ENCODE assay signal across 17 cellular contexts in genomic region chr3:83065861-83066260, GRCh38.
"Had no signal": no experiment of that assay in that cellular context is flagged by ENCODE, and none has a peak within 500 bp of the region (broad histone marks: within the 10 kb centered on the region; RNA-seq: fewer than 3 reads in every experiment).

No MANE protein-coding gene starts in this region.

- H3K9me3 ChIP-seq: thyroid gland had no signal

- H3K27ac ChIP-seq: cardiac muscle cell, coronary artery, esophagus squamous epithelium, foreskin keratinocyte, right atrium auricular region, skin epidermis, thyroid gland had no signal

- H3K4me1 ChIP-seq: esophagus squamous epithelium, foreskin keratinocyte, right atrium auricular region, thyroid gland had no signal

- H3K4me3 ChIP-seq: cardiac muscle cell, coronary artery, esophagus squamous epithelium, right atrium auricular region, skin epidermis, thyroid gland had no signal

- H3K36me3 ChIP-seq: cardiac muscle cell, esophagus squamous epithelium, right atrium auricular region, thyroid gland had no signal

- DNase-seq: activated B cell treated with CpG ODN at 0.5 μM for 24 hours; activated CD4-positive, alpha-beta T cell treated with anti-CD3 and anti-CD28 coated beads, Interleukin-2, amount 10 ng/mL, durations not matched to agents 24 days and 14 days; activated CD8-positive, alpha-beta memory T cell treated with anti-CD3 and anti-CD28 coated beads, Interleukin-2, amount 50 U/mL, for 48 hours; activated naive CD8-positive, alpha-beta T cell treated with anti-CD3 and anti-CD28 coated beads for 36 hours; effector CD4-positive, alpha-beta T cell; esophagus squamous epithelium; foreskin keratinocyte; head of caudate nucleus; nucleus accumbens; stimulated activated CD4-positive, alpha-beta T cell treated with anti-CD3 and anti-CD28 coated beads, Interleukin-15, amount 100 ng/mL, for 24 hours; stimulated activated CD4-positive, alpha-beta T cell treated with anti-CD3 and anti-CD28 coated beads, Interleukin-4, amount 100 ng/mL, for 1 hour; stimulated activated naive B cell treated with anti-CD40 and anti-IgM and Interleukin-4, amounts not matched to agents 10 μg/mL and 1 μg/mL and 100 μg/mL, for 72 hours; thyroid gland had no signal

- H3K27me3 ChIP-seq: cardiac muscle cell, esophagus squamous epithelium, foreskin keratinocyte, right atrium auricular region, thyroid gland had no signal
